8 cellular contexts compared by ENCODE assay signal in genomic region chr1:33367488-33368405, GRCh38. TPM values are rescaled to one million over a fixed set of nuclear protein-coding genes. Genes with fewer than 3 reads are reported as not detected.
DNase-seq lines count a peak whose midpoint lies in the region; ATAC-seq lines count a peak whose summit lies in the region.

No MANE protein-coding gene starts in this region.

- ATAC-seq in HG03159 (IDR thresholded peaks at IDR 0.05; ENCODE audit: unreplicated experiment) (peak; percentile 77), HG02938 (IDR thresholded peaks at IDR 0.05; ENCODE audit: unreplicated experiment) (no peak)

- DNase-seq in Daoy (ENCODE audit: low read depth) (peak; percentile 84), NOMO-1 treated with DMSO at 0.1 percent for 48 hours (lab: John Stamatoyannopoulos, UW; ENCODE audit: unreplicated experiment) (peak; percentile 70), epidermal melanocyte (ENCODE audit: insufficient read length, low spot score) (peak; percentile 85), middle frontal gyrus (ENCODE audit: extremely low spot score, low spot score) (peak; percentile 77)
- peak; percentile 95 for DNase-seq in activated CD8-positive, alpha-beta memory T cell treated with anti-CD3 and anti-CD28 coated beads, Interleukin-2, amount 50 U/mL, for 48 hours
- peak; percentile 73 to 83 for DNase-seq in stimulated activated CD8-positive, alpha-beta memory T cell treated with anti-CD3 and anti-CD28 coated beads, Interleukin-2, amount 100 ng/mL, for 48 hours (ENCODE audit: low read depth in 2 of 2)

RNA-seq across cellular contexts. Expression of gene A3GALT2, which starts 46.8 kb away (rescaled TPM):
- total RNA-seq in Daoy (2014; rRNA removed; shearing (Covaris generic)), result not detected in 2 replicates
